In the genomic region with DNA sequence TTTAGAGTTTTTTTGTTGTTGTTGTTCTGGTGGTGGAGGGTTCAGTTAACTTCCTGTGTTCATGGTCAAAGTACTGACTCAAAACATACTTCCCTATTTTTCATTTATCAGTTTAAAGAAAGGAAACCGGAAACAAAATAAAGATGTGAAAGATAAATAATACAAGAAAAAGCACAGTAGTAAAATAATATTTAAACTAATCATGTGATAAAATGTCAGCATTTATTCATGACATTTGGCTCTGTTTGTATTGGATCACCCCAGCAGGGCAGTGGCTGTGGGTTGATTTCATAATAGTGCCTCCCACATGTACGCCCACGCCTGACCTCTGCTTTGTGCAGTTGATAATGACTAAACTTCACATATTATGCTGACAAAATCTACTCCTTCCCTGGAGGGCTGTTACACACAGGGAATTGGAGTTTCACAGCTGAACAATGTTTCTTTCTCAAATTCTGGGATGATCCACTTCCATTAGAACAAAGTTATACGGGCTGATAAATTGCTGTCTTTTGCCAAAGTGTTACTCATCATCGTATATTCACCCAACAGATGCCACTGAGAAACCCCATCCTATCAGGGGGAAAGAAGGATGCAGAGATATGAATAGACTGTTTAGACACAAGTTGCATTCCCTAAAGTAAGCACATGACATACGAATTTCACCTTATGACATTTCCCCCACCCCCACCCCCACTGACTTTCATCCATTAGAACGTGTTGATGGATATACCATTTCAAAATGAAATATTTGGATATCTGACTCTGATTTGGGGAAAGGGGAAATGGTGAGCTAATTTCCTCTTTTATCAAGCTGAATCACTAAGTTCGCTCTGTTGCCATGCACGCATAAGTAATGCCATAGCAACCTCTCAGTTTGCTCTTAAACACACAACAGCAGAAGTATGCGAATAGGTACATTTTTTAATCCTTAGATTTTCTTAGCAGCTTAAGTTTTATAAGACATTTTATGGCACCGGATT, we compare ENCODE assay signal across 9 cellular contexts. TPM values are rescaled to one million over a fixed set of nuclear protein-coding genes. Genes with fewer than 3 reads are reported as not detected.
DNase-seq lines count a peak whose midpoint lies in the region; ATAC-seq and TF ChIP-seq lines count a peak whose summit lies in the region.
"Had no signal": no experiment of that assay in that cellular context is flagged by ENCODE, and none has a peak within 500 bp of the region (broad histone marks: within the 10 kb centered on the region; RNA-seq: fewer than 3 reads in every experiment).

No MANE protein-coding gene starts in this region.

- H3K4me1 Mint-ChIP-seq in stimulated activated memory B cell treated with anti-CD40 and anti-IgM and Interleukin-4, amounts not matched to agents 10 μg/mL and 1 μg/mL and 100 μg/mL, for 72 hours = peaks cover 30% of the 10 kb centered on the region

- no peaks in the 10 kb centered on the region for H3K9me3 Mint-ChIP-seq in stimulated activated memory B cell treated with anti-CD40 and anti-IgM and Interleukin-4, amounts not matched to agents 10 μg/mL and 1 μg/mL and 100 μg/mL, for 72 hours

- DNase-seq in stimulated activated CD4-positive, alpha-beta T cell treated with anti-CD3 and anti-CD28 coated beads, Interleukin-4, amount 100 ng/mL, for 1 hour = peak; percentile 2
- DNase-seq in stimulated activated CD4-positive, alpha-beta T cell treated with anti-CD3 and anti-CD28 coated beads, Interleukin-2, amount 100 ng/mL, for 48 hours = no peak
- peak; percentile 65 for DNase-seq in Right ventricle myocardium superior
- DNase-seq in cortex of kidney (lab: John Stamatoyannopoulos, UW) = no peak

- H3K4me3 Mint-ChIP-seq in stimulated activated memory B cell treated with anti-CD40 and anti-IgM and Interleukin-4, amounts not matched to agents 10 μg/mL and 1 μg/mL and 100 μg/mL, for 72 hours = no peak overlapping the region

- H3K36me3 Mint-ChIP-seq in stimulated activated memory B cell treated with anti-CD40 and anti-IgM and Interleukin-4, amounts not matched to agents 10 μg/mL and 1 μg/mL and 100 μg/mL, for 72 hours = no peaks in the 10 kb centered on the region

- no peaks in the 10 kb centered on the region for H3K27me3 Mint-ChIP-seq in stimulated activated memory B cell treated with anti-CD40 and anti-IgM and Interleukin-4, amounts not matched to agents 10 μg/mL and 1 μg/mL and 100 μg/mL, for 72 hours

- ATAC-seq in HG03097 (IDR thresholded peaks at IDR 0.05; ENCODE audit: low FRiP score, unreplicated experiment) (peak; percentile 65), SK-N-SH treated with all-trans-retinoic acid at 6 μM for 48 hours (peak; percentile 90), Right ventricle myocardium superior (ENCODE audit: poor library complexity) (peak; percentile 96), HG02970 (IDR thresholded peaks at IDR 0.05; ENCODE audit: low FRiP score, unreplicated experiment) (no peak)
- peak; percentile 78 for ATAC-seq in stimulated activated memory B cell treated with anti-CD40 and anti-IgM and Interleukin-4, amounts not matched to agents 10 μg/mL and 1 μg/mL and 100 μg/mL, for 72 hours

- peak overlapping the region; percentile 48 for H3K27ac Mint-ChIP-seq in stimulated activated memory B cell treated with anti-CD40 and anti-IgM and Interleukin-4, amounts not matched to agents 10 μg/mL and 1 μg/mL and 100 μg/mL, for 72 hours

- intact Hi-C loops in Right ventricle myocardium superior (cut with DNase I) = no loop called here

TF ChIP-seq in SK-N-SH treated with all-trans-retinoic acid at 6 μM for 48 hours, 23 proteins besides CTCF, POLR2A, EP300 and RAD21:
- no peak for TF ChIP-seq ZNF70 (CRISPR knock-in tag; IDR thresholded peaks at IDR 0.05)
- TF ChIP-seq TOX (CRISPR knock-in tag; IDR thresholded peaks at IDR 0.05; ENCODE audit: borderline replicate concordance) = peak; percentile 35; the same call in 1 of the 2 replicates
- peak; percentile 54 for TF ChIP-seq ISL1 (CRISPR knock-in tag; IDR thresholded peaks at IDR 0.05)
- TF ChIP-seq ZC3H10 (CRISPR knock-in tag; IDR thresholded peaks at IDR 0.05) = no peak
- TF ChIP-seq SNAI2 (CRISPR knock-in tag; IDR thresholded peaks at IDR 0.05) = no peak
- no peak for TF ChIP-seq BACH2 (CRISPR knock-in tag; IDR thresholded peaks at IDR 0.05; ENCODE audit: borderline replicate concordance)
- no peak for TF ChIP-seq ZFP30 (CRISPR knock-in tag; IDR thresholded peaks at IDR 0.05)
- TF ChIP-seq ARNTL (CRISPR knock-in tag; IDR thresholded peaks at IDR 0.05; ENCODE audit: borderline replicate concordance, low read depth) = no peak
TF ChIP-seq in SK-N-SH treated with all-trans-retinoic acid at 6 μM for 48 hours: peak in this region for 2.

RNA-seq across cellular contexts. Expression of gene AMELX, which starts 48.4 kb away (rescaled TPM):
- total RNA-seq in Right ventricle myocardium superior = not detected
- total RNA-seq: cardiac muscle cell had no signal

Comparison
In these comparisons a context has a peak if more than half of its experiments do, and no peak if none do; other contexts are left out.
1. DNase-seq: peak in stimulated activated CD4-positive, alpha-beta T cell treated with anti-CD3 and anti-CD28 coated beads, Interleukin-4, amount 100 ng/mL, for 1 hour (single experiment) and Right ventricle myocardium superior (single experiment); none in stimulated activated CD4-positive, alpha-beta T cell treated with anti-CD3 and anti-CD28 coated beads, Interleukin-2, amount 100 ng/mL, for 48 hours (0 of 2) and cortex of kidney (single experiment).